Comparison of ENCODE assay signal across 10 cellular contexts in the genomic region with DNA sequence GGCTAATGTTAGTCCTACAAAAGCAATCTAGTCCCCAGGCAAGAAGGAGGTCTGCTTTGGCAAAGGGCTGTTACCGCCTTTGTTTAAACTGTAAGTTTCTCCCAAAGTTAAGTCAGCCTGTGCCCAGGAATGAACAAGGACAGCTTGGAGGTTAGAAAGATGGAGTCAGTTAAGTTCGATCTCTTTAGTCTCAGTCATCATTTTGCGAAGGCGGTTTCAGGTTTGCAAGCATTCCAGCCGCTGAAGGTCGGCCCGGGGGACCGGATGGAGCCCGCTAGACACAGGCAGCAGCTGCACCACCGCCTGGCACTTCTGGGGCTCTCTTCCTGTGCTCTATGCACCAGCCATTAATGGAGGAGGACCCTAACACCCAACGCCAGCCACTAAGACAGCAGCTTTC.
A peak's percentile ranks its signal among the peaks of the same experiment; 100 is the strongest.
DNase-seq lines count a peak whose midpoint lies in the region; ATAC-seq, FAIRE-seq and TF ChIP-seq lines count a peak whose summit lies in the region.
"Had no signal": no experiment of that assay in that cellular context is flagged by ENCODE, and none has a peak within 500 bp of the region (broad histone marks: within the 10 kb centered on the region; RNA-seq: fewer than 3 reads in every experiment).

No MANE protein-coding gene starts in this region.

- H3K4me2 ChIP-seq in PC-3 (ENCODE audit: low read length), result peak overlapping the region; percentile 83
- no peak overlapping the region; a peak in 1 of 4 replicates for H3K4me2 ChIP-seq in H1 (ENCODE audit: insufficient read depth in 1 of 2, low read depth in 2 of 2, low read length in 2 of 2)

- DNase-seq in CD14-positive monocyte (ENCODE audit: low spot score) (no peak), PC-3 (no peak), H1 (ENCODE audit: low read depth in 1 of 2, low spot score in 2 of 2) (no peak), SK-N-DZ (ENCODE audit: low spot score) (no peak), GM19240 (ENCODE audit: insufficient read length, low spot score) (no peak), NCI-H2081 treated with DMSO at 0.1 percent for 48 hours (lab: John Stamatoyannopoulos, UW) (no peak)

- peaks cover 18% of the 10 kb centered on the region for H3K79me1 ChIP-seq in H1 (ENCODE audit: low read depth, low read length)

- H3K4me1 Mint-ChIP-seq in CD14-positive monocyte, result peaks cover 42% of the 10 kb centered on the region

- no peak overlapping the region for H3K4ac ChIP-seq in H1 (replicated peaks; ENCODE audit: insufficient read length, low read depth, low read length)

- no peak overlapping the region for H2BK15ac ChIP-seq in H1 (ENCODE audit: low read length)

- H3K4me3 Mint-ChIP-seq in CD14-positive monocyte, result no peak overlapping the region
- H3K4me3 Mint-ChIP-seq: memory B cell had no signal

- TF ChIP-seq EP300 in H1 (IDR thresholded peaks at IDR 0.05; ENCODE audit: borderline replicate concordance in 1 of 2, low read depth in 2 of 2, low read length in 2 of 2), result no peak

- TSS peak; percentile 83 for BruUV-seq in PC-3 (replicated peaks; lab: Mats Ljungman, UMichigan)

- H3K56ac ChIP-seq in H1 (replicated peaks; ENCODE audit: insufficient read length, low read depth, low read length), result no peak overlapping the region

- no peak overlapping the region for H4K91ac ChIP-seq in H1 (replicated peaks; ENCODE audit: insufficient read length, low read length)

- intact Hi-C loops in CD14-positive monocyte (cut with micrococcal nuclease) (no loop called here), PC-3 (cut with micrococcal nuclease) (loop anchor here (2.0 to 10.0 kb wide), 3 partner anchors 23 to 169 kb away; no protein-coding TSS in a partner anchor)

- no peak overlapping the region for H2AK5ac ChIP-seq in H1 (ENCODE audit: low read depth, low read length)

- no peaks in the 10 kb centered on the region for H3K9me2 ChIP-seq in PC-3 (replicated peaks; ENCODE audit: low read length)

- H4K20me1 ChIP-seq in PC-3 (ENCODE audit: low read length), result no peaks in the 10 kb centered on the region
- peaks cover 38 to 40% of the 10 kb centered on the region in 2 experiments for H4K20me1 ChIP-seq in H1 (replicated peaks in 1 of 2; ENCODE audit: control insufficient read depth in 1 of 2, insufficient read depth in 2 of 2, low read length in 2 of 2)

- H3K9ac ChIP-seq in PC-3 (ENCODE audit: low read length) (peak overlapping the region; percentile 87), H1 (replicated peaks in 1 of 4; ENCODE audit: extremely low read depth in 1 of 4, low read depth in 3 of 4, low read length in 3 of 4) (no peak overlapping the region)

- peaks cover 5% of the 10 kb centered on the region for H3F3A ChIP-seq in PC-3 (ENCODE audit: low read length, unreplicated experiment)

- H3K36me3 Mint-ChIP-seq in CD14-positive monocyte, result peaks cover 35 to 48% of the 10 kb centered on the region in 2 donors

- H3K23ac ChIP-seq in H1 (ENCODE audit: insufficient read length), result no peak overlapping the region

- peaks cover 86% of the 10 kb centered on the region for H3K79me2 ChIP-seq in PC-3 (ENCODE audit: low read length)
- peaks cover 21 to 99% of the 10 kb centered on the region in 2 experiments for H3K79me2 ChIP-seq in H1 (ENCODE audit: control insufficient read depth in 1 of 2, insufficient read depth in 2 of 2, low read length in 2 of 2)

- peak overlapping the region; percentile 10; the same call in 1 of the 2 replicates for H2BK12ac ChIP-seq in H1 (ENCODE audit: low read depth, low read length)

- no peak overlapping the region for H3K14ac ChIP-seq in H1 (ENCODE audit: insufficient read length)

- H2BK5ac ChIP-seq in H1 (ENCODE audit: low read depth, low read length), result no peak overlapping the region

- TF ChIP-seq CTCF in CD14-positive monocyte (IDR thresholded peaks at IDR 0.05) (no peak), PC-3 (conservative IDR thresholded peaks at IDR 0.05; ENCODE audit: low read depth, low read length) (no peak), H1 (IDR thresholded peaks at IDR 0.05; ENCODE audit: control extremely low read depth in 1 of 3, insufficient read depth in 1 of 3, low read depth in 1 of 3, low read length in 3 of 3) (no peak), neutrophil (IDR thresholded peaks at IDR 0.05) (no peak)

- FAIRE-seq in H1 (lab: Jason Lieb, UNC), result no peak
- FAIRE-seq: endometrium had no signal

- H4K8ac ChIP-seq in H1 (ENCODE audit: extremely low read depth, insufficient read depth, low read length), result no peak overlapping the region

- H2AFZ ChIP-seq in PC-3 (ENCODE audit: low read length) (no peak overlapping the region), H1 (ENCODE audit: low read length) (no peak overlapping the region)

- peak overlapping the region; percentile 76 to 97 (median 91) for H3K27ac Mint-ChIP-seq in CD14-positive monocyte
- H3K27ac Mint-ChIP-seq: memory B cell had no signal

- H3K27me3 Mint-ChIP-seq in CD14-positive monocyte (ENCODE audit: low read depth in 3 of 3), result peaks cover 0 to 8% (median 0%) of the 10 kb centered on the region in 3 donors
- H3K27me3 Mint-ChIP-seq: memory B cell had no signal

- WGBS in H1 (ENCODE audit: extremely low coverage in 1 of 2, insufficient coverage in 1 of 2, insufficient read length in 1 of 2, insufficient replicate concordance in 2 of 2, low coverage in 1 of 2, low lambda C conversion rate in 2 of 2, missing lambda C conversion rate in 1 of 2), 2 experiments, result 90% methylated on average over 11 of the region's 11 CpGs; no CpG with 5 or more reads in 1 of the 2 experiments

- H3K27ac ChIP-seq in PC-3 (ENCODE audit: low read length) (peak overlapping the region; percentile 99), H1 (ENCODE audit: low read depth, low read length) (no peak overlapping the region; the same call in 1 of the 2 replicates), neutrophil (peak overlapping the region; percentile 89)

- POLR2A ChIA-PET in PC-3 (lab: Charles Lee; ENCODE audit: unreplicated experiment), result interaction anchor here (0.6 to 1.9 kb wide), 5 partner anchors 14 to 92 kb away, joined by 3 to 14 read pairs (median 8); partner anchors contain the start of gene STK24
- POLR2A ChIA-PET in H1 (lab: Charles Lee; ENCODE audit: partially characterized antibody), result interaction anchor here (1.1 to 3.5 kb wide), 6 partner anchors 9 to 322 kb away, joined by 4 to 18 read pairs (median 5); no protein-coding TSS in a partner anchor

- H3K9me3 ChIP-seq in PC-3 (ENCODE audit: low read length), result no peaks in the 10 kb centered on the region
- no peaks in the 10 kb centered on the region for H3K9me3 ChIP-seq in H1 (ENCODE audit: insufficient read depth in 2 of 2, low read depth in 1 of 2, low read length in 1 of 2)
- no peaks in the 10 kb centered on the region for H3K9me3 ChIP-seq in neutrophil

- H3K18ac ChIP-seq in H1 (ENCODE audit: extremely low read depth, low read length), result no peak overlapping the region

- no peaks in the 10 kb centered on the region for H3K9me3 Mint-ChIP-seq in CD14-positive monocyte
- H3K9me3 Mint-ChIP-seq: memory B cell had no signal

- H3K27me3 ChIP-seq in PC-3 (ENCODE audit: low read length) (no peaks in the 10 kb centered on the region), H1 (replicated peaks in 1 of 4; ENCODE audit: control insufficient read depth in 3 of 4, extremely low read depth in 1 of 4, insufficient read depth in 3 of 4, low read length in 3 of 4) (no peaks in the 10 kb centered on the region), neutrophil (no peaks in the 10 kb centered on the region)

- H3K23me2 ChIP-seq in H1 (ENCODE audit: low read depth, low read length), result no peaks in the 10 kb centered on the region

- no peak overlapping the region for H4K5ac ChIP-seq in H1 (ENCODE audit: insufficient read length, low read depth, low read length)

- H3K36me3 ChIP-seq in PC-3 (ENCODE audit: low read depth, low read length) (peaks cover 7% of the 10 kb centered on the region; the same call in 1 of the 2 replicates), H1 (ENCODE audit: control insufficient read depth in 2 of 4, insufficient read depth in 4 of 4, low read length in 3 of 4) (peaks cover 0 to 3% (median 0%) of the 10 kb centered on the region in 4 experiments; a peak in 1 of 8 replicates), neutrophil (peaks cover 9% of the 10 kb centered on the region)

- ATAC-seq in PC-3 (no peak), HG03378 (IDR thresholded peaks at IDR 0.05; ENCODE audit: unreplicated experiment) (no peak)

- no peak for TF ChIP-seq RAD21 in H1 (IDR thresholded peaks at IDR 0.05 in 1 of 2, conservative IDR thresholded peaks at IDR 0.05 in 1 of 2; ENCODE audit: low read depth in 2 of 2, low read length in 2 of 2)

- CTCF ChIA-PET in PC-3 (lab: Charles Lee) (no interaction called here), H1 (lab: Charles Lee; ENCODE audit: partially characterized antibody) (interaction anchor here (0.7 to 5.9 kb wide), 17 partner anchors 9 to 337 kb away, joined by 3 to 42 read pairs (median 4); no protein-coding TSS in a partner anchor)

- H3K4me1 ChIP-seq in PC-3 (ENCODE audit: insufficient read depth, low read length) (peaks cover 37% of the 10 kb centered on the region), H1 (replicated peaks in 1 of 4; ENCODE audit: control insufficient read depth in 3 of 4, insufficient read depth in 4 of 4, low read length in 3 of 4) (peaks cover 13 to 45% (median 37%) of the 10 kb centered on the region in 4 experiments), neutrophil (ENCODE audit: control insufficient read depth in 1 of 2, insufficient read depth in 1 of 2, low read depth in 1 of 2, low read length in 1 of 2) (peaks cover 29 to 35% of the 10 kb centered on the region in 2 experiments)

- no peak for TF ChIP-seq POLR2A in H1 (IDR thresholded peaks at IDR 0.05; ENCODE audit: control extremely low read depth in 1 of 2, low read depth in 2 of 2, low read length in 2 of 2)

- H2BK120ac ChIP-seq in H1 (replicated peaks; ENCODE audit: low read depth, low read length), result no peak overlapping the region

- no peak overlapping the region for H2BK20ac ChIP-seq in H1 (ENCODE audit: low read length)

- H3K4me3 ChIP-seq in PC-3 (ENCODE audit: low read length) (peak overlapping the region; percentile 38), H1 (ENCODE audit: extremely low read depth in 1 of 4, insufficient read depth in 2 of 4, low read depth in 3 of 4, low read length in 4 of 4) (no peak overlapping the region), neutrophil (ENCODE audit: low read depth in 1 of 2, low read length in 1 of 2) (no peak overlapping the region)

TF ChIP-seq in H1, 55 proteins besides CTCF, POLR2A, EP300 and RAD21 (continues in another document):
- TF ChIP-seq KDM4A (IDR thresholded peaks at IDR 0.05; ENCODE audit: low read depth, low read length, severe bottlenecking), result no peak
- TF ChIP-seq, protein P1, sequence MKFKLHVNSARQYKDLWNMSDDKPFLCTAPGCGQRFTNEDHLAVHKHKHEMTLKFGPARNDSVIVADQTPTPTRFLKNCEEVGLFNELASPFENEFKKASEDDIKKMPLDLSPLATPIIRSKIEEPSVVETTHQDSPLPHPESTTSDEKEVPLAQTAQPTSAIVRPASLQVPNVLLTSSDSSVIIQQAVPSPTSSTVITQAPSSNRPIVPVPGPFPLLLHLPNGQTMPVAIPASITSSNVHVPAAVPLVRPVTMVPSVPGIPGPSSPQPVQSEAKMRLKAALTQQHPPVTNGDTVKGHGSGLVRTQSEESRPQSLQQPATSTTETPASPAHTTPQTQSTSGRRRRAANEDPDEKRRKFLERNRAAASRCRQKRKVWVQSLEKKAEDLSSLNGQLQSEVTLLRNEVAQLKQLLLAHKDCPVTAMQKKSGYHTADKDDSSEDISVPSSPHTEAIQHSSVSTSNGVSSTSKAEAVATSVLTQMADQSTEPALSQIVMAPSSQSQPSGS (IDR thresholded peaks at IDR 0.05; ENCODE audit: low read length), result no peak
